ENCODE assay signal across 1 cellular context in genomic region chr3:175186511-175186910, GRCh38.
A peak's percentile ranks its signal among the peaks of the same experiment; 100 is the strongest.
TF ChIP-seq lines count a peak whose summit lies in the region.

No MANE protein-coding gene starts in this region.

TF ChIP-seq in IMR-90, 13 proteins besides CTCF, POLR2A, EP300 and RAD21:
- no peak for TF ChIP-seq FOS (IDR thresholded peaks at IDR 0.05; ENCODE audit: low read depth, low read length)
- TF ChIP-seq USF2 (IDR thresholded peaks at IDR 0.05; ENCODE audit: low read depth, low read length): peak; percentile 53; the same call in 1 of the 2 replicates
